1 cellular context compared by ENCODE assay signal in genomic region chr19:56423985-56424353, GRCh38.
TF ChIP-seq lines count a peak whose summit lies in the region.

No MANE protein-coding gene starts in this region.

TF ChIP-seq in K562, 482 proteins besides CTCF, POLR2A, EP300 and RAD21:
- TF ChIP-seq XRCC3 (IDR thresholded peaks at IDR 0.05) (peak; percentile 62; the same call in 1 of the 2 replicates), ZNF512 (tag; IDR thresholded peaks at IDR 0.05) (no peak), HMG20A (CRISPR knock-in tag; conservative IDR thresholded peaks at IDR 0.05) (no peak), HSF4 (CRISPR knock-in tag; IDR thresholded peaks at IDR 0.05; ENCODE audit: borderline replicate concordance) (no peak), NCOA6 (IDR thresholded peaks at IDR 0.05) (no peak), CHD4 (IDR thresholded peaks at IDR 0.05; ENCODE audit: insufficient read depth, insufficient replicate concordance, low read depth, low read length, poor library complexity, severe bottlenecking) (no peak), ZNF561 (CRISPR knock-in tag; conservative IDR thresholded peaks at IDR 0.05) (no peak), ZC3H8 (IDR thresholded peaks at IDR 0.05) (no peak), ZNF274 (IDR thresholded peaks at IDR 0.05; ENCODE audit: borderline replicate concordance, low read depth, low read length) (peak; percentile 100), NONO (IDR thresholded peaks at IDR 0.05; ENCODE audit: low read depth in 2 of 2, low read length in 1 of 2) (no peak), GMEB1 (CRISPR knock-in tag; IDR thresholded peaks at IDR 0.05) (no peak), POLR2G (IDR thresholded peaks at IDR 0.05; ENCODE audit: low read depth, low read length) (no peak), TCFL5 (CRISPR knock-in tag; conservative IDR thresholded peaks at IDR 0.05) (no peak), ZNF282 (CRISPR knock-in tag; IDR thresholded peaks at IDR 0.05) (no peak), TRIM24 (IDR thresholded peaks at IDR 0.05) (peak in 1 of 2 experiments; percentile 36; a peak in 1 of 4 replicates), TRIM28 (IDR thresholded peaks at IDR 0.05) (peak; percentile 85), CBX5 (IDR thresholded peaks at IDR 0.05; ENCODE audit: borderline replicate concordance, low read depth) (0 out of 2 replicates have a peak, but pooled peaks have one; percentile 56)
